Comparison of ENCODE assay signal across 16 cellular contexts in the genomic region with DNA sequence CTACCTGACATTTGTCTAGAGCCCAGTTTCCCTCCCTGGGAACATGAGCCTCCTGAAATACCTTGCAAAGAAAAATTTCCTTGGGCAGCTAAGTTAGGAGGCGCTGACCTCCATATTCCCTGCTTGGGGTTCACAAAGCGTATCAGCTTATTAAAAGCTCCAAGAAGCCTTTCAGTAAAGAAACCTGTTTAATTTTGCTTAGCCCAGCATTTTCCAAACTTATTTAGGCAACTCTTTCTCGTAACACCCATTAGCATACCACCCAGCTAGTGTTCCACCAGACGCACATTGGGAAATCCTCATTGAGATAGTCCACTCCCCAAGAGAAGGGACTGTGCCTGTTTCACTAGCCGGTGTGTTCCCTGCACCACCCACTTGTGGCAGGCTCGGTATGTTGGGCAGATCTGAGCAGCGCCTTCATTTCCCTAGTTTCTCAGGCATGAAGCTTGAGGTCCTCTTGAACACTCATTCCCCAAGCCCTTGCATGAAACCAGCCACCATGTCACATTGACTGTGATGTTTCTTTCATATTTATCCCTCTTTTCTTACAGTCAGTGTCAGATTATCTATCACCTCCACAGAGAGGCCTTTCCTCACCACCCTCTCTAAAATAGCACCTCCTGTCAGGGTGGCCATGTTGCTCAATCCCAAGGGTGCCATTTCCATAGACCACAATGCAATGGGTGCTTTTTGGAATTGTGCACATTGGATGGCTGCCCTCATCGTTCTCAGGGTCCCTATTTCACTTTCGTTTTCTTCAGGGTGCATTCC. TPM values are rescaled to one million over a fixed set of nuclear protein-coding genes. Genes with fewer than 3 reads are reported as not detected.
"Had no signal": no experiment of that assay in that cellular context is flagged by ENCODE, and none has a peak within 500 bp of the region (broad histone marks: within the 10 kb centered on the region; RNA-seq: fewer than 3 reads in every experiment).

No MANE protein-coding gene starts in this region.

- H3K36me3 Mint-ChIP-seq: natural killer cell; stimulated activated effector memory CD8-positive, alpha-beta T cell treated with anti-CD3 and anti-CD28 coated beads, Interleukin-12 subunit alpha, Interleukin-12 subunit beta, amount 100 ng/mL, for 72 hours had no signal

- H3K4me1 Mint-ChIP-seq: natural killer cell had no signal

- H3K4me1 ChIP-seq: heart right ventricle had no signal

- DNase-seq: activated CD4-positive, alpha-beta T cell treated with anti-CD3 and anti-CD28 coated beads for 4 hours; activated effector memory CD4-positive, alpha-beta T cell treated with Interleukin-2 at 50 U/mL for 16 hours; activated T-cell treated with anti-CD3 and anti-CD28 coated beads, Interleukin-2, amount 50 U/mL, for 1 hour; heart right ventricle; mammary epithelial cell; natural killer cell; right cardiac atrium; small intestine; thyroid gland had no signal

- H3K4me3 Mint-ChIP-seq: natural killer cell; stimulated activated effector memory CD8-positive, alpha-beta T cell treated with anti-CD3 and anti-CD28 coated beads, Interleukin-12 subunit alpha, Interleukin-12 subunit beta, amount 100 ng/mL, for 72 hours had no signal

- H3K27ac ChIP-seq: heart right ventricle, thyroid gland, VCaP had no signal

- ATAC-seq: heart right ventricle; left lobe of liver; natural killer cell; right cardiac atrium; stimulated activated effector memory CD8-positive, alpha-beta T cell treated with anti-CD3 and anti-CD28 coated beads, Interleukin-12 subunit alpha, Interleukin-12 subunit beta, amount 100 ng/mL, for 72 hours had no signal

- H3K9me3 ChIP-seq: heart right ventricle, thyroid gland had no signal

- H3K27me3 ChIP-seq: thyroid gland had no signal

- H3K27ac Mint-ChIP-seq: natural killer cell; stimulated activated effector memory CD8-positive, alpha-beta T cell treated with anti-CD3 and anti-CD28 coated beads, Interleukin-12 subunit alpha, Interleukin-12 subunit beta, amount 100 ng/mL, for 72 hours had no signal

- H3K9me3 Mint-ChIP-seq: natural killer cell; stimulated activated effector memory CD8-positive, alpha-beta T cell treated with anti-CD3 and anti-CD28 coated beads, Interleukin-12 subunit alpha, Interleukin-12 subunit beta, amount 100 ng/mL, for 72 hours had no signal

- H3K36me3 ChIP-seq: heart right ventricle, thyroid gland had no signal

- H3K4me3 ChIP-seq: heart right ventricle, thyroid gland had no signal

RNA-seq across cellular contexts. Expression of gene ELF5, which starts 12.5 kb away (rescaled TPM):
- total RNA-seq: astrocyte, fibroblast of lung, frontal cortex, heart right ventricle, natural killer cell, posterior vena cava, right cardiac atrium, thyroid gland had no signal
- polyA plus RNA-seq: fibroblast of lung, heart right ventricle, mammary epithelial cell, right cardiac atrium, small intestine had no signal
